In the genomic region with DNA sequence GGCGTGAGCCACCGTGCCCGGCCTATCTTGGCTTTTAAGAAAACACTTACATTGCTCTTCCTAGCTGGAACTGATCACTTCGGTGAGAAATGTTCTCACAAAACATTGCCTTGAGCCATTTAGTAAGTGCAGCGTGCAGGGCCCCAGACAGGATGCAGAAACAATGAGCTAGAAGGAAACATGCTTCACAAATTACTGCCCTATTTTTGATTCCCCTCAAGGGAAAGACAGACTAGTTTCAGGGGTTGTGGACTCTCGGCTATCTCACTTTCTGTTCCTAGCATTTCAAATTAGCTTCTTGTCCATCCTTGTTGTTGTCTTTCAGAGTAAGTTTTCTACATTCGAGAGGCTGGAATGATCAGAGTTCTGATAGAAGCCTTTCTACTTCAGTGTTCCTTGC, we compare ENCODE assay signal across 13 cellular contexts. TPM values are rescaled to one million over a fixed set of nuclear protein-coding genes. Genes with fewer than 3 reads are reported as not detected.
A peak's percentile ranks its signal among the peaks of the same experiment; 100 is the strongest.
DNase-seq lines count a peak whose midpoint lies in the region; ATAC-seq and TF ChIP-seq lines count a peak whose summit lies in the region.
"Had no signal": no experiment of that assay in that cellular context is flagged by ENCODE, and none has a peak within 500 bp of the region (broad histone marks: within the 10 kb centered on the region; RNA-seq: fewer than 3 reads in every experiment).

No MANE protein-coding gene starts in this region.

- intact Hi-C loops in CD8-positive, alpha-beta T cell (cut with DNase I, micrococcal nuclease), result no loop called here
- intact Hi-C loops in activated B cell treated with CpG ODN at 0.5 μM for 24 hours (cut with micrococcal nuclease), result loop anchor here (1.0 kb wide), 2 partner anchors 18 to 22 kb away; no protein-coding TSS in a partner anchor

- peak overlapping the region; percentile 45 for H3K27ac Mint-ChIP-seq in CD8-positive, alpha-beta T cell
- peak overlapping the region; percentile 91 for H3K27ac Mint-ChIP-seq in activated B cell treated with CpG ODN at 0.5 μM for 24 hours
- H3K27ac Mint-ChIP-seq: nephron progenitor cell had no signal

- no peak overlapping the region for H3K4me3 Mint-ChIP-seq in CD8-positive, alpha-beta T cell
- peak overlapping the region; percentile 70 for H3K4me3 Mint-ChIP-seq in activated B cell treated with CpG ODN at 0.5 μM for 24 hours
- H3K4me3 Mint-ChIP-seq: nephron progenitor cell had no signal

- no peaks in the 10 kb centered on the region for H3K27me3 ChIP-seq in CD8-positive, alpha-beta T cell (ENCODE audit: insufficient read depth, low read length)

- H3K4me3 ChIP-seq in CD8-positive, alpha-beta T cell (ENCODE audit: low read depth, low read length), result no peak overlapping the region
- H3K4me3 ChIP-seq: GM23248 had no signal

- POLR2A ChIA-PET in CD8-positive, alpha-beta T cell (lab: Charles Lee), result no interaction called here
- POLR2A ChIA-PET in activated B cell treated with CpG ODN at 0.5 μM for 24 hours (lab: Charles Lee), result interaction anchor here (0.9 to 1.6 kb wide), 3 partner anchors 16 to 22 kb away, joined by 4 to 5 read pairs (median 4); a partner anchor contains a TSS

- CTCF ChIA-PET in CD8-positive, alpha-beta T cell (lab: Charles Lee), result no interaction called here
- CTCF ChIA-PET in activated B cell treated with CpG ODN at 0.5 μM for 24 hours (lab: Charles Lee), result interaction anchor here (0.9 to 4.0 kb wide), 5 partner anchors 16 to 251 kb away, joined by 3 to 27 read pairs (median 17); a partner anchor contains a TSS

- H3K4me1 Mint-ChIP-seq in CD8-positive, alpha-beta T cell (ENCODE audit: low read depth), result no peaks in the 10 kb centered on the region
- H3K4me1 Mint-ChIP-seq in activated B cell treated with CpG ODN at 0.5 μM for 24 hours, result peaks cover 51% of the 10 kb centered on the region
- H3K4me1 Mint-ChIP-seq: nephron progenitor cell had no signal

- no peaks in the 10 kb centered on the region for H3K9me3 ChIP-seq in CD8-positive, alpha-beta T cell (ENCODE audit: low read length)

- no peaks in the 10 kb centered on the region for H3K9me3 Mint-ChIP-seq in CD8-positive, alpha-beta T cell
- no peaks in the 10 kb centered on the region for H3K9me3 Mint-ChIP-seq in activated B cell treated with CpG ODN at 0.5 μM for 24 hours
- H3K9me3 Mint-ChIP-seq: nephron progenitor cell had no signal

- no peaks in the 10 kb centered on the region for H3K36me3 ChIP-seq in CD8-positive, alpha-beta T cell (ENCODE audit: insufficient read depth, low read length)

- TF ChIP-seq CTCF in CD8-positive, alpha-beta T cell (IDR thresholded peaks at IDR 0.05), result no peak
- TF ChIP-seq CTCF in activated B cell treated with CpG ODN at 0.5 μM for 24 hours (IDR thresholded peaks at IDR 0.05), result no peak

- H3K27ac ChIP-seq in CD8-positive, alpha-beta T cell (ENCODE audit: low read depth, low read length), result no peak overlapping the region
- H3K27ac ChIP-seq: GM23248 had no signal

- H3K36me3 Mint-ChIP-seq in CD8-positive, alpha-beta T cell, result peaks cover 52% of the 10 kb centered on the region
- peaks cover 4% of the 10 kb centered on the region for H3K36me3 Mint-ChIP-seq in activated B cell treated with CpG ODN at 0.5 μM for 24 hours (ENCODE audit: low read depth)

- DNase-seq in CD8-positive, alpha-beta T cell, result no peak
- DNase-seq in GM19240 (ENCODE audit: insufficient read length, low spot score) (peak; percentile 57), activated B cell treated with CpG ODN at 0.5 μM for 24 hours (no peak), NCI-H345 (lab: John Stamatoyannopoulos, UW) (no peak), NCI-H1436 (lab: John Stamatoyannopoulos, UW) (no peak), SHP77 (lab: John Stamatoyannopoulos, UW) (no peak)
- DNase-seq in stimulated activated CD8-positive, alpha-beta memory T cell treated with anti-CD3 and anti-CD28 coated beads, Interleukin-4, amount 100 ng/mL, for 48 hours, result no peak
- DNase-seq: activated naive CD4-positive, alpha-beta T cell; GM23248; kidney; NCI-H748 treated with DMSO at 0.1 percent for 48 hours; nephron progenitor cell had no signal

- H3K4me1 ChIP-seq in CD8-positive, alpha-beta T cell (ENCODE audit: insufficient read depth, low read length), result no peaks in the 10 kb centered on the region

- no peaks in the 10 kb centered on the region for H3K27me3 Mint-ChIP-seq in CD8-positive, alpha-beta T cell (ENCODE audit: low read depth)
- no peaks in the 10 kb centered on the region for H3K27me3 Mint-ChIP-seq in activated B cell treated with CpG ODN at 0.5 μM for 24 hours

- no peak for ATAC-seq in CD8-positive, alpha-beta T cell
- ATAC-seq in HG02759 (IDR thresholded peaks at IDR 0.05; ENCODE audit: unreplicated experiment), result peak; percentile 82
- peak; percentile 93 for ATAC-seq in activated B cell treated with CpG ODN at 0.5 μM for 24 hours (ENCODE audit: low read depth)

RNA-seq across cellular contexts. Expression of a gene that starts 21.6 kb away (rescaled TPM):
- 1 to 10 TPM; 6.9 TPM for total RNA-seq in CD8-positive, alpha-beta T cell
- total RNA-seq in activated B cell treated with CpG ODN at 0.5 μM for 24 hours, result 3.1 and 4.4 TPM in 2 replicates

RNA-seq across cellular contexts. Expression of a gene that starts 25.3 kb away (rescaled TPM):
- total RNA-seq in CD8-positive, alpha-beta T cell, result 1 to 10 TPM; 9.0 to 10.0 TPM
- 13.4 and 15.8 TPM in 2 replicates for total RNA-seq in activated B cell treated with CpG ODN at 0.5 μM for 24 hours
